In the genomic region with DNA sequence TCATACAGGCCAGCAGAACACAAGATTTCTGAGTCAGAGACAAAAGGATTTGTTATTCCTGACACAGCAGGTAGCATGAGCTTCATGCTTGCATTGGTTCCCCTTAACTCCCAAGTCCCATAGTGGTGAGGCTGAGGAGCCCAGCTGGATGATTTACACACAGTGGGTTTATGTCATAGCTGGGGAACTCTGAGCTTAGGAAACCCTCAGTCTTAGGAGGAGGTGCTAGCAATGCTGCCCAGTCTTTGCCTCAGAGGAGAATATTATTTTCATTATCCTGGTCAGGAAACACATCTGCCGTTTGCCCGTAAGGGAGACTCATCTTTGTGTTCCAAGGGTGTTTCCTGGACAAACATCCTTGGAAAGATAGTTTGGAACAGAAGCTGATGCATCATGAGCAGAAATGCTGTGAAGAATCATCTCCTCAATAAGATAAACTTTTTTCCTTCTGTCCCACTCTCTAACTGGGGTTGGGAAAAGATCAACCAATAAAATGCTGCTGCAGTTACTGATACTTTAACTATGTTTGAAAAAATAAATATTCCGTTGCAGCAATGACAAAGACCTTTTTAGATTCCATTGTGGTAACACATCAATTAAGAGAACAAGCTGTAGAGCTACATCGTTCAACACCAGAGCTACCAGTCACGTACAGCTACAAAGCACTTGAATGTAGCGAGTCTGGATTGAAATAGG, we compare ENCODE assay signal across 17 cellular contexts.
DNase-seq lines count a peak whose midpoint lies in the region; ATAC-seq and TF ChIP-seq lines count a peak whose summit lies in the region.
"Had no signal": no experiment of that assay in that cellular context is flagged by ENCODE, and none has a peak within 500 bp of the region (broad histone marks: within the 10 kb centered on the region; RNA-seq: fewer than 3 reads in every experiment).

No MANE protein-coding gene starts in this region.

- H3K4me3 ChIP-seq in mammary epithelial cell (replicated peaks in 1 of 3; ENCODE audit: insufficient read depth in 1 of 3, low read depth in 2 of 3, low read length in 3 of 3) (no peak overlapping the region), kidney epithelial cell (ENCODE audit: low read depth, low read length) (no peak overlapping the region)

- H3K36me3 Mint-ChIP-seq in activated CD4-positive, alpha-beta T cell treated with anti-CD3 and anti-CD28 coated beads for 36 hours (ENCODE audit: low read depth), result no peaks in the 10 kb centered on the region
- H3K36me3 Mint-ChIP-seq: CD8-positive, alpha-beta memory T cell had no signal

- H3K9ac ChIP-seq in mammary epithelial cell (ENCODE audit: insufficient read depth, low read length), result no peak overlapping the region
- H3K9ac ChIP-seq: parathyroid adenoma had no signal

- no peaks in the 10 kb centered on the region for H3K9me3 Mint-ChIP-seq in activated CD4-positive, alpha-beta T cell treated with anti-CD3 and anti-CD28 coated beads for 36 hours (ENCODE audit: low read depth)
- H3K9me3 Mint-ChIP-seq: activated CD4-positive, alpha-beta T cell treated with anti-CD3 and anti-CD28 coated beads, Interleukin-2, amount 10 ng/mL, durations not matched to agents 24 days and 14 days; CD8-positive, alpha-beta memory T cell; effector memory CD8-positive, alpha-beta T cell; type B pancreatic cell had no signal

- H3K27ac ChIP-seq in mammary epithelial cell (ENCODE audit: insufficient read depth, low read depth, low read length), result no peak overlapping the region
- H3K27ac ChIP-seq: parathyroid adenoma had no signal

- in situ Hi-C loops in mammary epithelial cell (cut with MboI; ENCODE audit: low sequenced_read_pairs in 2 of 2), result no loop called here

- H3K27me3 Mint-ChIP-seq in activated CD4-positive, alpha-beta T cell treated with anti-CD3 and anti-CD28 coated beads for 36 hours, result peaks cover 9% of the 10 kb centered on the region
- H3K27me3 Mint-ChIP-seq: activated CD4-positive, alpha-beta T cell treated with anti-CD3 and anti-CD28 coated beads, Interleukin-2, amount 10 ng/mL, durations not matched to agents 24 days and 14 days; type B pancreatic cell had no signal

- H3K79me2 ChIP-seq in mammary epithelial cell (ENCODE audit: insufficient read depth, low read length), result no peaks in the 10 kb centered on the region
- H3K79me2 ChIP-seq: parathyroid adenoma had no signal

- no peaks in the 10 kb centered on the region for H3K4me1 Mint-ChIP-seq in activated CD4-positive, alpha-beta T cell treated with anti-CD3 and anti-CD28 coated beads for 36 hours
- H3K4me1 Mint-ChIP-seq: activated CD4-positive, alpha-beta T cell treated with anti-CD3 and anti-CD28 coated beads, Interleukin-2, amount 10 ng/mL, durations not matched to agents 24 days and 14 days; CD8-positive, alpha-beta memory T cell had no signal

- no TSS peak for BruUV-seq in mammary epithelial cell (replicated peaks; lab: Mats Ljungman, UMichigan)

- intact Hi-C loops in mammary epithelial cell (cut with micrococcal nuclease) (no loop called here), posterior cingulate gyrus (cut with DNase I) (no loop called here)
- intact Hi-C loops in activated CD4-positive, alpha-beta T cell treated with anti-CD3 and anti-CD28 coated beads for 36 hours (cut with DNase I, micrococcal nuclease), result no loop called here

- CTCF ChIA-PET in mammary epithelial cell (lab: Charles Lee; ENCODE audit: low non-redundant PET), result no interaction called here
- CTCF ChIA-PET in activated CD4-positive, alpha-beta T cell treated with anti-CD3 and anti-CD28 coated beads for 36 hours (lab: Charles Lee), result no interaction called here

- peaks cover 3% of the 10 kb centered on the region for H3K4me1 ChIP-seq in mammary epithelial cell (ENCODE audit: insufficient read depth, low read length)
- H3K4me1 ChIP-seq: parathyroid adenoma had no signal

- POLR2A ChIA-PET in activated CD4-positive, alpha-beta T cell treated with anti-CD3 and anti-CD28 coated beads for 36 hours (lab: Charles Lee), result no interaction called here

- no peak for ATAC-seq in activated CD4-positive, alpha-beta T cell treated with anti-CD3 and anti-CD28 coated beads for 36 hours
- ATAC-seq: effector memory CD8-positive, alpha-beta T cell had no signal

- DNase-seq in AG08395 (ENCODE audit: low spot score) (peak; percentile 72), HS-5 (ENCODE audit: low read depth) (peak; percentile 93), mammary epithelial cell (peak; percentile 34), kidney epithelial cell (ENCODE audit: low read depth) (peak; percentile 70), superior temporal gyrus (ENCODE audit: extremely low spot score) (no peak), posterior cingulate gyrus (no peak), ecto neural progenitor cell (ENCODE audit: low spot score) (no peak)
- DNase-seq in activated CD4-positive, alpha-beta T cell treated with anti-CD3 and anti-CD28 coated beads for 36 hours, result no peak
- DNase-seq: activated CD4-positive, alpha-beta T cell treated with anti-CD3 and anti-CD28 coated beads, Interleukin-2, amount 10 ng/mL, durations not matched to agents 24 days and 14 days; activated naive CD4-positive, alpha-beta T cell; CD8-positive, alpha-beta memory T cell; effector memory CD8-positive, alpha-beta T cell; kidney; NCI-H2171 treated with DMSO at 0.1 percent for 48 hours; SHP77 treated with DMSO at 0.1 percent for 48 hours had no signal

- no peaks in the 10 kb centered on the region for H3K9me3 ChIP-seq in mammary epithelial cell (replicated peaks; ENCODE audit: insufficient read depth, low read length)

- H3K27ac Mint-ChIP-seq in activated CD4-positive, alpha-beta T cell treated with anti-CD3 and anti-CD28 coated beads for 36 hours, result no peak overlapping the region
- H3K27ac Mint-ChIP-seq: activated CD4-positive, alpha-beta T cell treated with anti-CD3 and anti-CD28 coated beads, Interleukin-2, amount 10 ng/mL, durations not matched to agents 24 days and 14 days; CD8-positive, alpha-beta memory T cell; effector memory CD8-positive, alpha-beta T cell; type B pancreatic cell had no signal

- H3K4me2 ChIP-seq in mammary epithelial cell (ENCODE audit: insufficient read depth, low read depth, low read length), result no peak overlapping the region

- WGBS in mammary epithelial cell (ENCODE audit: low coverage, missing lambda C conversion rate), result 86% methylated on average over 6 of the region's 6 CpGs

- H4K20me1 ChIP-seq in mammary epithelial cell (ENCODE audit: insufficient read depth, low read length), result no peaks in the 10 kb centered on the region

- H3K27me3 ChIP-seq in mammary epithelial cell (ENCODE audit: insufficient read depth, low read length), result no peaks in the 10 kb centered on the region
- H3K27me3 ChIP-seq in kidney epithelial cell (ENCODE audit: control insufficient read depth, insufficient read depth, low read length), result no peaks in the 10 kb centered on the region

- no peak for TF ChIP-seq CTCF in mammary epithelial cell (conservative IDR thresholded peaks at IDR 0.05 in 1 of 2, IDR thresholded peaks at IDR 0.05 in 1 of 2; ENCODE audit: extremely low read depth in 1 of 2, insufficient read depth in 1 of 2, low read depth in 1 of 2, low read length in 2 of 2)
- no peak for TF ChIP-seq CTCF in kidney epithelial cell (IDR thresholded peaks at IDR 0.05; ENCODE audit: insufficient read depth, low read length, poor library complexity, severe bottlenecking)

- H3K36me3 ChIP-seq in mammary epithelial cell (ENCODE audit: insufficient read depth, low read length) (no peaks in the 10 kb centered on the region), kidney epithelial cell (ENCODE audit: control insufficient read depth, insufficient read depth, low read length) (no peaks in the 10 kb centered on the region)

- dilution Hi-C loops in mammary epithelial cell (cut with HindIII; ENCODE audit: low sequenced_read_pairs), result no loop called here

- no peak overlapping the region for H3K4me3 Mint-ChIP-seq in activated CD4-positive, alpha-beta T cell treated with anti-CD3 and anti-CD28 coated beads for 36 hours
- H3K4me3 Mint-ChIP-seq: activated CD4-positive, alpha-beta T cell treated with anti-CD3 and anti-CD28 coated beads, Interleukin-2, amount 10 ng/mL, durations not matched to agents 24 days and 14 days; CD8-positive, alpha-beta memory T cell; effector memory CD8-positive, alpha-beta T cell; type B pancreatic cell had no signal

- no peak overlapping the region for H2AFZ ChIP-seq in mammary epithelial cell (ENCODE audit: low read depth, low read length)
- H2AFZ ChIP-seq: parathyroid adenoma had no signal

Comparison
In these comparisons a context has a peak if more than half of its experiments do, and no peak if none do; other contexts are left out.
1. DNase-seq: peak in AG08395 (single experiment), HS-5 (single experiment), mammary epithelial cell (single experiment) and kidney epithelial cell (single experiment); none in superior temporal gyrus (single experiment), posterior cingulate gyrus (0 of 10), activated CD4-positive, alpha-beta T cell treated with anti-CD3 and anti-CD28 coated beads for 36 hours (single experiment) and ecto neural progenitor cell (single experiment).